12 cellular contexts compared by ENCODE assay signal in the genomic region with DNA sequence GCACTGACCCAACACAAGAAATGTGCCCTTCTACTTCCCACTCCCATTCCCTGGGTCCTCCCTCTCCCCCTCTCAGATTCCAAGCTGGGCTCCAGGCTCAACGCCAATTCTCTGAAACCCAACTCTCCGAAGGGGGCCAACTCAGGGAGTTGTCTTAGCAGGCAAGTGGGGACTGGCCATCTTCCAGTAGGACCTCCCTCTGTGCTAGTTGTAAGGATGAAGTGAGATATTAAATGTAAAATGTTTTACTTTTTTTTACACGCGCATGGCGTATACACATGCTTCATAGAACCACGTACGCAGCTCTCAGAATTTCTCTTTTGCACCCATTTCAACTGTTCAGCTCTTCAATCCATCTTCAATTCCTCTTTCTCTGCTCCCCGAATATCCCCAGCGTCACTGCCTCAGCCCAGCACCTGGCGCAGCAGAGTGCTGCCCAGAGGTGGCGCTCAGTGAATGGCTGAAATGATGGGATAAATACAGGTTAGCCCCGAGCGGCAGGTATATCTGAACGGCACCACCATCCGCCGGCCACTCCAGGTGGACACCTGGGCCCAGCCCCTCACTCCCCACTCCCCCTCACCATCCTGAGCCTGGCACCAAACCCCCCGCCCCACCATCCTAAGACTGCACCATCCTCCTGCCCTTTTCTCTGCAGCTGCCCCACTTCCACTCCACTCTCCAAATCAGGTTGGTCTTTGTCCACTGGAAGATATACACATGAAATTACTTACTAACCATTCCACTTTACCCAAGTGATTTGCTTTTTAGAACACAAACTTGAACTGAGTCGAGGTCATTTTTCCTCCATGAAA. TPM values are rescaled to one million over a fixed set of nuclear protein-coding genes. Genes with fewer than 3 reads are reported as not detected.
DNase-seq lines count a peak whose midpoint lies in the region; ATAC-seq lines count a peak whose summit lies in the region.
"Had no signal": no experiment of that assay in that cellular context is flagged by ENCODE, and none has a peak within 500 bp of the region (broad histone marks: within the 10 kb centered on the region; RNA-seq: fewer than 3 reads in every experiment).

No MANE protein-coding gene starts in this region.

- peaks cover 2% of the 10 kb centered on the region for H3K36me3 Mint-ChIP-seq in memory B cell
- no peaks in the 10 kb centered on the region for H3K36me3 Mint-ChIP-seq in naive thymus-derived CD8-positive, alpha-beta T cell

- peak; percentile 84 for DNase-seq in DMS 273 (lab: John Stamatoyannopoulos, UW; ENCODE audit: unreplicated experiment)
- DNase-seq in NCI-H146 treated with DMSO at 0.1 percent for 48 hours (lab: John Stamatoyannopoulos, UW; ENCODE audit: unreplicated experiment), result peak; percentile 36
- DNase-seq in astrocyte of the hippocampus (ENCODE audit: low read depth, low spot score), result peak; percentile 42
- DNase-seq in memory B cell (ENCODE audit: low spot score in 2 of 2), result no peak
- no peak for DNase-seq in naive thymus-derived CD8-positive, alpha-beta T cell
- DNase-seq in AG08396 (ENCODE audit: low spot score), result no peak
- DNase-seq in G401 (ENCODE audit: low spot score), result no peak
- DNase-seq: effector CD4-positive, alpha-beta T cell; NCI-H226 had no signal

- peaks cover 6% of the 10 kb centered on the region for H3K9me3 Mint-ChIP-seq in memory B cell
- H3K9me3 Mint-ChIP-seq in naive thymus-derived CD8-positive, alpha-beta T cell, result peaks cover 0 to 3% (median 0%) of the 10 kb centered on the region in 9 donors
- H3K9me3 Mint-ChIP-seq: activated T-helper 17 cell treated with anti-CD3 and anti-CD28 coated beads, Interleukin-2, amount 50 U/mL, for 72 hours; T-helper 2 cell treated with Interferon-gamma antibody and Interleukin-4, amounts not matched to agents 5 μg/mL and 100 μg/mL, for 36 hours had no signal

- H3K27ac Mint-ChIP-seq in memory B cell, result no peak overlapping the region
- H3K27ac Mint-ChIP-seq in naive thymus-derived CD8-positive, alpha-beta T cell, result no peak overlapping the region
- H3K27ac Mint-ChIP-seq: activated T-helper 17 cell treated with anti-CD3 and anti-CD28 coated beads, Interleukin-2, amount 50 U/mL, for 72 hours; T-helper 2 cell treated with Interferon-gamma antibody and Interleukin-4, amounts not matched to agents 5 μg/mL and 100 μg/mL, for 36 hours had no signal

- POLR2A ChIA-PET in naive thymus-derived CD8-positive, alpha-beta T cell (lab: Charles Lee), result interaction anchor here (1.9 kb wide), 1 partner anchor 43 kb away, joined by 9 read pairs; a partner anchor contains a TSS

- H3K4me3 Mint-ChIP-seq in memory B cell, result no peak overlapping the region
- no peak overlapping the region for H3K4me3 Mint-ChIP-seq in naive thymus-derived CD8-positive, alpha-beta T cell
- H3K4me3 Mint-ChIP-seq: activated T-helper 17 cell treated with anti-CD3 and anti-CD28 coated beads, Interleukin-2, amount 50 U/mL, for 72 hours; T-helper 2 cell treated with Interferon-gamma antibody and Interleukin-4, amounts not matched to agents 5 μg/mL and 100 μg/mL, for 36 hours had no signal

- in situ Hi-C loops in G401 (cut with HindIII; ENCODE audit: low sequenced_read_pairs), result no loop called here

- peaks cover 20% of the 10 kb centered on the region for H3K4me1 Mint-ChIP-seq in memory B cell
- peaks cover 7 to 29% (median 17%) of the 10 kb centered on the region in 4 donors for H3K4me1 Mint-ChIP-seq in naive thymus-derived CD8-positive, alpha-beta T cell

- peak; percentile 26 for ATAC-seq in memory B cell (ENCODE audit: low read depth)
- ATAC-seq in naive thymus-derived CD8-positive, alpha-beta T cell, result no peak
- no peak for ATAC-seq in GM21576 (IDR thresholded peaks at IDR 0.05; ENCODE audit: unreplicated experiment)
- ATAC-seq: activated T-helper 17 cell treated with anti-CD3 and anti-CD28 coated beads, Interleukin-2, amount 50 U/mL, for 72 hours had no signal

- peaks cover 35% of the 10 kb centered on the region for H3K27me3 Mint-ChIP-seq in memory B cell
- peaks cover 20 to 51% (median 33%) of the 10 kb centered on the region in 5 donors for H3K27me3 Mint-ChIP-seq in naive thymus-derived CD8-positive, alpha-beta T cell

RNA-seq across cellular contexts. Expression of a gene that starts 43.9 kb away (rescaled TPM):
- 100 to 1,000 TPM; 113 to 116 TPM for total RNA-seq in naive thymus-derived CD8-positive, alpha-beta T cell
- 1 to 10 TPM; 4.9 to 8.6 (median 5.8) TPM for polyA plus RNA-seq in naive thymus-derived CD8-positive, alpha-beta T cell
- 2.5 and 2.7 TPM in 2 replicates for total RNA-seq in G401 (2014; rRNA removed; shearing (Covaris generic))

Comparison
In these comparisons a context has a peak if more than half of its experiments do, and no peak if none do; other contexts are left out.
1. DNase-seq: peak in DMS 273 (single experiment), NCI-H146 treated with DMSO at 0.1 percent for 48 hours (single experiment) and astrocyte of the hippocampus (single experiment); none in memory B cell (0 of 2), naive thymus-derived CD8-positive, alpha-beta T cell (0 of 10), AG08396 (single experiment) and G401 (single experiment).
2. RNA of a gene that starts 43.9 kb away (total RNA-seq): 113 to 116 TPM in naive thymus-derived CD8-positive, alpha-beta T cell; 2.5 to 2.7 TPM in G401; every median in the first group is over 10 times any median in the second.